Comparison of ENCODE assay signal across 11 cellular contexts in the genomic region with DNA sequence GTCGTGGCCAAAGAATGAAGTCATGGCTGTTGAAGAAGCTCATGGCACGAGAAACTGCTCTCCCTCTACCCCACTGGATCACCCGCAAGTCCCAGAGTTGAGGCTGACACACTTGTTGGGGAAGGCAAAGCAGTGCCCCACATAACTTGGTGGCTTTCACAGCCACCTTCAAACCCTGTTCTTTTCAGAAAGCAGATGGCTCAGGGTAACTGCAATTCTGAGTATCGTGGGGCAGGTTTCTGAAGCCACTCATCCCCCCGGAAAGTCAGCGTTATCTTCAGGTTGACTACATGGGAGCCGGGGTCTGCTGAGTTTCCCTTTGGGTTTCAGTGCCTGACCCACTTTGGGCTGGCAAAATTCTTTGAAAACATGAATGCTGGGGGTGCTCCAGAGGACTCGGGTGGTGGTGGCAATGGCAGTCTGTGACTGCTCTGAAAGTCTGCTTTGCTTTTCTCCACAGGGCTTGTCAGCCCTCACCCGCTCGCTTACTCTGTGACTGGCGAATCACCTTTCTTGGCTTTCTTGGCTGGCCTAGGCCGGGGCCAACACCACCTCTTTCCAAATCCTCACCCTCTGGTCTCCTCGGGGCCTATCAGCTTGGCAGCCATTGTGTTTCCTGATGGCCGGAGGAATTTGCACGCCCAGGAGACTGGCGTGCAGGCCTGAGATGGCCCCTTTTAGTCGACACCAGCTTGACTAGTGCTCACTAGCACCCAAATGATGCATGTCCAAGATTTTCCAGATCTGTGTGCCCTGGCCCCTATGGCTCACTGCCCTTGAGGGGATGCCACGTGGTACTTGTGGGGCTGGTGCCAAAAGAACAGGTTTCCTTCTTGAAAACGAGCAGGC. TPM values are rescaled to one million over a fixed set of nuclear protein-coding genes. Genes with fewer than 3 reads are reported as not detected.
A peak's percentile ranks its signal among the peaks of the same experiment; 100 is the strongest.
DNase-seq lines count a peak whose midpoint lies in the region; ATAC-seq and TF ChIP-seq lines count a peak whose summit lies in the region.
"Had no signal": no experiment of that assay in that cellular context is flagged by ENCODE, and none has a peak within 500 bp of the region (broad histone marks: within the 10 kb centered on the region; RNA-seq: fewer than 3 reads in every experiment).

No MANE protein-coding gene starts in this region.

- peaks cover 66% of the 10 kb centered on the region for H3K4me1 Mint-ChIP-seq in activated T-helper 1 cell treated with anti-CD3 and anti-CD28 coated beads, Interleukin-12 subunit alpha, Interleukin-12 subunit beta, Interleukin-2, Interleukin-4 antibody, amounts not matched to agents 30 ng/mL and 10 ng/mL and 1 ng/mL, durations not matched to agents 14 hours and 24 hours and 36 hours (ENCODE audit: low read depth)
- H3K4me1 Mint-ChIP-seq in stimulated activated naive CD8-positive, alpha-beta T cell treated with anti-CD3 and anti-CD28 coated beads, Interleukin-15, amount 100 ng/mL, for 72 hours, result peaks cover 81% of the 10 kb centered on the region

- peaks cover 18% of the 10 kb centered on the region for H3K36me3 Mint-ChIP-seq in activated T-helper 1 cell treated with anti-CD3 and anti-CD28 coated beads, Interleukin-12 subunit alpha, Interleukin-12 subunit beta, Interleukin-2, Interleukin-4 antibody, amounts not matched to agents 30 ng/mL and 10 ng/mL and 1 ng/mL, durations not matched to agents 14 hours and 24 hours and 36 hours (ENCODE audit: low read depth)

- no peak for TF ChIP-seq CTCF in right atrium auricular region (IDR thresholded peaks at IDR 0.05)

- no peaks in the 10 kb centered on the region for H3K27me3 ChIP-seq in right atrium auricular region
- H3K27me3 ChIP-seq: MG63 had no signal

- H3K27ac ChIP-seq in right atrium auricular region, result peak overlapping the region in 1 of 2 donors; percentile 36

- H3K4me1 ChIP-seq in right atrium auricular region, result peaks cover 0 to 14% of the 10 kb centered on the region in 2 donors

- H3K9me3 ChIP-seq in right atrium auricular region, result no peaks in the 10 kb centered on the region
- H3K9me3 ChIP-seq: MG63 had no signal

- no peak overlapping the region for H3K4me3 ChIP-seq in right atrium auricular region
- H3K4me3 ChIP-seq: MG63 had no signal

- H3K4me3 Mint-ChIP-seq in activated T-helper 1 cell treated with anti-CD3 and anti-CD28 coated beads, Interleukin-12 subunit alpha, Interleukin-12 subunit beta, Interleukin-2, Interleukin-4 antibody, amounts not matched to agents 30 ng/mL and 10 ng/mL and 1 ng/mL, durations not matched to agents 14 hours and 24 hours and 36 hours, result peak overlapping the region; percentile 59
- H3K4me3 Mint-ChIP-seq in stimulated activated naive CD8-positive, alpha-beta T cell treated with anti-CD3 and anti-CD28 coated beads, Interleukin-15, amount 100 ng/mL, for 72 hours, result peak overlapping the region; percentile 58 to 77

- peak; percentile 46 for ATAC-seq in Right ventricle myocardium superior (ENCODE audit: poor library complexity)
- ATAC-seq in stimulated activated naive CD8-positive, alpha-beta T cell treated with anti-CD3 and anti-CD28 coated beads, Interleukin-15, amount 100 ng/mL, for 72 hours, result peak; percentile 39
- no peak for ATAC-seq in HG02885 (IDR thresholded peaks at IDR 0.05; ENCODE audit: poor library complexity, unreplicated experiment)

- no peak for DNase-seq in Right ventricle myocardium superior
- DNase-seq in right atrium auricular region (ENCODE audit: low spot score), result no peak
- no peak for DNase-seq in activated T-helper 1 cell treated with anti-CD3 and anti-CD28 coated beads, Interleukin-12 subunit alpha, Interleukin-12 subunit beta, Interleukin-2, Interleukin-4 antibody, amounts not matched to agents 30 ng/mL and 10 ng/mL and 1 ng/mL, durations not matched to agents 14 hours and 24 hours and 36 hours (ENCODE audit: low spot score)
- peak; percentile 9 for DNase-seq in fibroblast of peridontal ligament (ENCODE audit: extremely low read depth)
- DNase-seq in stimulated activated naive CD8-positive, alpha-beta T cell treated with anti-CD3 and anti-CD28 coated beads, Interleukin-15, amount 100 ng/mL, for 72 hours, result peak in 1 of 2 donors; percentile 25
- DNase-seq in NCI-H2029 treated with DMSO at 0.1 percent for 48 hours (lab: John Stamatoyannopoulos, UW), result no peak
- DNase-seq in NCI-H446 treated with DMSO at 0.1 percent for 48 hours (lab: John Stamatoyannopoulos, UW), result no peak
- DNase-seq: MG63 had no signal

- no peaks in the 10 kb centered on the region for H3K9me3 Mint-ChIP-seq in activated T-helper 1 cell treated with anti-CD3 and anti-CD28 coated beads, Interleukin-12 subunit alpha, Interleukin-12 subunit beta, Interleukin-2, Interleukin-4 antibody, amounts not matched to agents 30 ng/mL and 10 ng/mL and 1 ng/mL, durations not matched to agents 14 hours and 24 hours and 36 hours
- H3K9me3 Mint-ChIP-seq in stimulated activated naive CD8-positive, alpha-beta T cell treated with anti-CD3 and anti-CD28 coated beads, Interleukin-15, amount 100 ng/mL, for 72 hours, result no peaks in the 10 kb centered on the region

- H3K36me3 ChIP-seq in right atrium auricular region, result no peaks in the 10 kb centered on the region
- H3K36me3 ChIP-seq: MG63 had no signal

- no peaks in the 10 kb centered on the region for H3K27me3 Mint-ChIP-seq in activated T-helper 1 cell treated with anti-CD3 and anti-CD28 coated beads, Interleukin-12 subunit alpha, Interleukin-12 subunit beta, Interleukin-2, Interleukin-4 antibody, amounts not matched to agents 30 ng/mL and 10 ng/mL and 1 ng/mL, durations not matched to agents 14 hours and 24 hours and 36 hours (ENCODE audit: insufficient read depth)
- no peaks in the 10 kb centered on the region for H3K27me3 Mint-ChIP-seq in stimulated activated naive CD8-positive, alpha-beta T cell treated with anti-CD3 and anti-CD28 coated beads, Interleukin-15, amount 100 ng/mL, for 72 hours

- peak overlapping the region; percentile 93 for H3K27ac Mint-ChIP-seq in activated T-helper 1 cell treated with anti-CD3 and anti-CD28 coated beads, Interleukin-12 subunit alpha, Interleukin-12 subunit beta, Interleukin-2, Interleukin-4 antibody, amounts not matched to agents 30 ng/mL and 10 ng/mL and 1 ng/mL, durations not matched to agents 14 hours and 24 hours and 36 hours
- H3K27ac Mint-ChIP-seq in stimulated activated naive CD8-positive, alpha-beta T cell treated with anti-CD3 and anti-CD28 coated beads, Interleukin-15, amount 100 ng/mL, for 72 hours, result peak overlapping the region; percentile 95 to 97

- intact Hi-C loops in Right ventricle myocardium superior (cut with DNase I), result no loop called here
- intact Hi-C loops in activated T-helper 1 cell treated with anti-CD3 and anti-CD28 coated beads, Interleukin-12 subunit alpha, Interleukin-12 subunit beta, Interleukin-2, Interleukin-4 antibody, amounts not matched to agents 30 ng/mL and 10 ng/mL and 1 ng/mL, durations not matched to agents 14 hours and 24 hours and 36 hours (cut with micrococcal nuclease), result no loop called here

RNA-seq across cellular contexts. Expression of a gene that starts 7.3 kb away (rescaled TPM):
- total RNA-seq in Right ventricle myocardium superior (21.9 TPM), right atrium auricular region (10 to 100 TPM; 24.2 to 29.6 TPM)
- 6.5 and 6.9 TPM in 2 replicates for total RNA-seq in activated T-helper 1 cell treated with anti-CD3 and anti-CD28 coated beads, Interleukin-12 subunit alpha, Interleukin-12 subunit beta, Interleukin-2, Interleukin-4 antibody, amounts not matched to agents 30 ng/mL and 10 ng/mL and 1 ng/mL, durations not matched to agents 14 hours and 24 hours and 36 hours

RNA-seq across cellular contexts. Expression of a gene that starts 12.4 kb away (rescaled TPM):
- total RNA-seq in Right ventricle myocardium superior (not detected), right atrium auricular region (not detected)
- 14.3 and 14.4 TPM in 2 replicates for total RNA-seq in activated T-helper 1 cell treated with anti-CD3 and anti-CD28 coated beads, Interleukin-12 subunit alpha, Interleukin-12 subunit beta, Interleukin-2, Interleukin-4 antibody, amounts not matched to agents 30 ng/mL and 10 ng/mL and 1 ng/mL, durations not matched to agents 14 hours and 24 hours and 36 hours
- total RNA-seq: urinary bladder had no signal

RNA-seq across cellular contexts. Expression of a gene that starts 26.6 kb away (rescaled TPM):
- total RNA-seq in Right ventricle myocardium superior (not detected), right atrium auricular region (not detected)
- total RNA-seq in activated T-helper 1 cell treated with anti-CD3 and anti-CD28 coated beads, Interleukin-12 subunit alpha, Interleukin-12 subunit beta, Interleukin-2, Interleukin-4 antibody, amounts not matched to agents 30 ng/mL and 10 ng/mL and 1 ng/mL, durations not matched to agents 14 hours and 24 hours and 36 hours, result not detected in 2 replicates
- total RNA-seq: renal cortical epithelial cell, urinary bladder had no signal

RNA-seq across cellular contexts. Expression of a gene that starts 41.6 kb away (rescaled TPM):
- total RNA-seq in Right ventricle myocardium superior (10.8 TPM), right atrium auricular region (10 to 100 TPM in 1 of 2 donors, 1 to 10 TPM in 1; 9.5 to 14.4 TPM)
- total RNA-seq in activated T-helper 1 cell treated with anti-CD3 and anti-CD28 coated beads, Interleukin-12 subunit alpha, Interleukin-12 subunit beta, Interleukin-2, Interleukin-4 antibody, amounts not matched to agents 30 ng/mL and 10 ng/mL and 1 ng/mL, durations not matched to agents 14 hours and 24 hours and 36 hours, result 26.0 and 28.5 TPM in 2 replicates

RNA-seq across cellular contexts. Expression of a gene that starts 43.8 kb away (rescaled TPM):
- total RNA-seq in Right ventricle myocardium superior (0.11 TPM), right atrium auricular region (under 1 TPM; 0.08 to 0.11 TPM)
- 0.05 and 0.13 TPM in 2 replicates for total RNA-seq in activated T-helper 1 cell treated with anti-CD3 and anti-CD28 coated beads, Interleukin-12 subunit alpha, Interleukin-12 subunit beta, Interleukin-2, Interleukin-4 antibody, amounts not matched to agents 30 ng/mL and 10 ng/mL and 1 ng/mL, durations not matched to agents 14 hours and 24 hours and 36 hours

Comparison
In these comparisons a context has a peak if more than half of its experiments do, and no peak if none do; other contexts are left out.
1. RNA of a gene that starts 12.4 kb away (total RNA-seq): 14.3 to 14.4 TPM in activated T-helper 1 cell treated with anti-CD3 and anti-CD28 coated beads, Interleukin-12 subunit alpha, Interleukin-12 subunit beta, Interleukin-2, Interleukin-4 antibody, amounts not matched to agents 30 ng/mL and 10 ng/mL and 1 ng/mL, durations not matched to agents 14 hours and 24 hours and 36 hours; not detected in Right ventricle myocardium superior (single experiment) and not detected in right atrium auricular region; every median in the first group is over 10 times any median in the second.